12 cellular contexts compared by ENCODE assay signal in genomic region chr12:92650228-92650822, GRCh38. TPM values are rescaled to one million over a fixed set of nuclear protein-coding genes. Genes with fewer than 3 reads are reported as not detected.
DNase-seq lines count a peak whose midpoint lies in the region; ATAC-seq, FAIRE-seq and TF ChIP-seq lines count a peak whose summit lies in the region.
"Had no signal": no experiment of that assay in that cellular context is flagged by ENCODE, and none has a peak within 500 bp of the region (broad histone marks: within the 10 kb centered on the region; RNA-seq: fewer than 3 reads in every experiment).

No MANE protein-coding gene starts in this region.

- H3K27ac ChIP-seq in astrocyte (ENCODE audit: low read depth, low read length) (no peak overlapping the region), parathyroid adenoma (no peak overlapping the region), aorta (ENCODE audit: low read depth in 1 of 2, low read length in 2 of 2) (no peak overlapping the region)
- H3K27ac ChIP-seq: SK-N-MC had no signal

- no peaks in the 10 kb centered on the region for H3K79me2 ChIP-seq in astrocyte (ENCODE audit: insufficient read depth, low read length)
- H3K79me2 ChIP-seq in parathyroid adenoma = no peaks in the 10 kb centered on the region

- H3K4me3 ChIP-seq in astrocyte (ENCODE audit: insufficient read depth, low read depth, low read length) (no peak overlapping the region), parathyroid adenoma (ENCODE audit: low read depth, low read length) (no peak overlapping the region), aorta (ENCODE audit: low read length in 2 of 2) (no peak overlapping the region)
- H3K4me3 ChIP-seq: HAP-1, SK-N-MC had no signal

- H3K36me3 Mint-ChIP-seq in astrocyte (ENCODE audit: low read depth, unreplicated experiment) = no peaks in the 10 kb centered on the region

- H3K36me3 ChIP-seq in astrocyte (ENCODE audit: insufficient read depth, low read length) (no peaks in the 10 kb centered on the region), parathyroid adenoma (ENCODE audit: control insufficient read depth, insufficient read depth, low read length) (no peaks in the 10 kb centered on the region), aorta (ENCODE audit: control insufficient read depth in 1 of 2, insufficient read depth in 2 of 2, low read length in 1 of 2) (no peaks in the 10 kb centered on the region)
- H3K36me3 ChIP-seq: HAP-1 had no signal

- no peak overlapping the region for H3K9ac ChIP-seq in astrocyte (ENCODE audit: low read length)
- H3K9ac ChIP-seq in parathyroid adenoma = no peak overlapping the region

- no peak overlapping the region for H3K4me2 ChIP-seq in astrocyte (ENCODE audit: low read length)
- no peak overlapping the region for H3K4me2 ChIP-seq in parathyroid adenoma (ENCODE audit: low read length)

- H3K27me3 Mint-ChIP-seq in astrocyte (ENCODE audit: low read depth, unreplicated experiment) = no peaks in the 10 kb centered on the region

- H3K4me3 Mint-ChIP-seq in astrocyte (ENCODE audit: unreplicated experiment) = no peak overlapping the region
- H3K4me3 Mint-ChIP-seq: nephron had no signal

- H3K27ac Mint-ChIP-seq in astrocyte (ENCODE audit: unreplicated experiment) = peak overlapping the region; percentile 43

- H3K9me3 ChIP-seq in astrocyte (ENCODE audit: insufficient read depth, low read depth, low read length) (no peaks in the 10 kb centered on the region), parathyroid adenoma (ENCODE audit: control insufficient read depth, low read length) (no peaks in the 10 kb centered on the region), aorta (ENCODE audit: control insufficient read depth, low read length) (no peaks in the 10 kb centered on the region)
- H3K9me3 ChIP-seq: Caco-2, HAP-1 had no signal

- peaks cover 10% of the 10 kb centered on the region for H3K4me1 Mint-ChIP-seq in astrocyte (ENCODE audit: low read depth, unreplicated experiment)

- FAIRE-seq in GM19239 (lab: Jason Lieb, UNC) = peak; percentile 31
- no peak for FAIRE-seq in astrocyte (lab: Jason Lieb, UNC)

- H4K20me1 ChIP-seq in astrocyte (ENCODE audit: insufficient read depth, low read length) = no peaks in the 10 kb centered on the region

- H3K4me1 ChIP-seq in astrocyte (ENCODE audit: insufficient read depth, low read length) = no peaks in the 10 kb centered on the region
- no peaks in the 10 kb centered on the region for H3K4me1 ChIP-seq in parathyroid adenoma
- no peaks in the 10 kb centered on the region for H3K4me1 ChIP-seq in aorta (ENCODE audit: control insufficient read depth in 1 of 2, insufficient read depth in 2 of 2, low read length in 2 of 2)
- H3K4me1 ChIP-seq: Caco-2, HAP-1 had no signal

- TF ChIP-seq CTCF in astrocyte (IDR thresholded peaks at IDR 0.05; ENCODE audit: insufficient read depth, low read depth, low read length) = no peak
- TF ChIP-seq CTCF in parathyroid adenoma (IDR thresholded peaks at IDR 0.05) = no peak

- intact Hi-C loops in aorta (cut with DNase I) = loop anchor here in 1 of 2 donors (5.0 kb wide), 1 partner anchor 1268 kb away; no protein-coding TSS in a partner anchor

- no peaks in the 10 kb centered on the region for H3K9me3 Mint-ChIP-seq in astrocyte (ENCODE audit: unreplicated experiment)
- H3K9me3 Mint-ChIP-seq: nephron had no signal

- H3K27me3 ChIP-seq in astrocyte (ENCODE audit: insufficient read depth, low read length) (no peaks in the 10 kb centered on the region), parathyroid adenoma (ENCODE audit: control insufficient read depth, insufficient read depth, low read length) (no peaks in the 10 kb centered on the region), aorta (ENCODE audit: control insufficient read depth in 1 of 2, insufficient read depth in 2 of 2, low read length in 1 of 2) (no peaks in the 10 kb centered on the region)

- H2AFZ ChIP-seq in astrocyte (ENCODE audit: low read depth, low read length) = no peak overlapping the region
- peak overlapping the region; percentile 27 for H2AFZ ChIP-seq in parathyroid adenoma

- ATAC-seq in HG03045 (IDR thresholded peaks at IDR 0.05; ENCODE audit: unreplicated experiment) (peak; percentile 12), aorta (ENCODE audit: low FRiP score) (no peak), HG03196 (IDR thresholded peaks at IDR 0.05; ENCODE audit: unreplicated experiment) (no peak)
- ATAC-seq in activated CD4-positive, CD25-positive, alpha-beta regulatory T cell treated with anti-CD3 and anti-CD28 coated beads, Interleukin-2, amount 50 U/mL, for 24 hours = no peak

- 56 to 62% methylated on average over 7 of the region's 7 CpGs for WGBS in aorta, 2 donors

- DNase-seq in GM19239 (ENCODE audit: insufficient read length, low spot score) (no peak), astrocyte (ENCODE audit: low read depth) (no peak), aorta (no peak)

RNA-seq across cellular contexts. Expression of gene PLEKHG7, which starts 52.5 kb away (rescaled TPM):
- total RNA-seq in astrocyte (0.14 and 0.68 TPM in 2 replicates), aorta (not detected)
- polyA plus RNA-seq in aorta = not detected
- total RNA-seq: glomerular endothelial cell had no signal
